Comparison of ENCODE assay signal across 8 cellular contexts in genomic region chr20:2103454-2104153, GRCh38. TPM values are rescaled to one million over a fixed set of nuclear protein-coding genes. Genes with fewer than 3 reads are reported as not detected.
DNase-seq lines count a peak whose midpoint lies in the region; ATAC-seq and TF ChIP-seq lines count a peak whose summit lies in the region.

No MANE protein-coding gene starts in this region.

- H3K4me3 ChIP-seq in GM12875 (ENCODE audit: low read depth, low read length): peak overlapping the region; percentile 67
- H3K4me3 ChIP-seq in esophagus (ENCODE audit: low read depth in 1 of 2, low read length in 2 of 2): peak overlapping the region; percentile 84 to 92
- H3K4me3 ChIP-seq in prostate gland: peak overlapping the region; percentile 83 to 99

- H3K27me3 ChIP-seq in esophagus (ENCODE audit: control insufficient read depth in 1 of 2, insufficient read depth in 2 of 2, low read length in 2 of 2) (no peaks in the 10 kb centered on the region), prostate gland (replicated peaks; ENCODE audit: insufficient read depth) (no peaks in the 10 kb centered on the region)

- H3K27ac ChIP-seq in esophagus (ENCODE audit: low read depth in 2 of 2, low read length in 1 of 2): peak overlapping the region; percentile 93 to 100
- H3K27ac ChIP-seq in prostate gland: peak overlapping the region; percentile 99

- peak; percentile 71 for DNase-seq in OCI-M1 (lab: John Stamatoyannopoulos, UW)
- no peak for DNase-seq in prostate gland (ENCODE audit: low spot score)
- no peak for DNase-seq in NCI-H1417 treated with DMSO at 0.1 percent for 48 hours (lab: John Stamatoyannopoulos, UW)
- no peak for DNase-seq in activated gamma-delta T cell (lab: John Stamatoyannopoulos, UW)
- DNase-seq in NCI-H2171 (lab: John Stamatoyannopoulos, UW): no peak

- TF ChIP-seq CTCF in GM12875 (IDR thresholded peaks at IDR 0.05; ENCODE audit: borderline replicate concordance, insufficient read depth, low read depth, low read length) (no peak), prostate gland (IDR thresholded peaks at IDR 0.05) (no peak)

- no peak for TF ChIP-seq POLR2A in prostate gland (IDR thresholded peaks at IDR 0.05)

- H3K4me1 ChIP-seq in esophagus (ENCODE audit: control insufficient read depth in 2 of 2, insufficient read depth in 2 of 2, low read length in 1 of 2) (peaks cover 2 to 8% of the 10 kb centered on the region in 2 donors), prostate gland (replicated peaks) (peaks cover 19% of the 10 kb centered on the region)

- ATAC-seq in GM18867 (IDR thresholded peaks at IDR 0.05; ENCODE audit: unreplicated experiment): no peak

- H3K36me3 ChIP-seq in esophagus (ENCODE audit: control insufficient read depth in 2 of 2, insufficient read depth in 2 of 2, low read length in 1 of 2) (no peaks in the 10 kb centered on the region), prostate gland (no peaks in the 10 kb centered on the region)

- H3K9me3 ChIP-seq in esophagus (ENCODE audit: control insufficient read depth in 2 of 2, insufficient read depth in 1 of 2, low read depth in 1 of 2, low read length in 1 of 2) (no peaks in the 10 kb centered on the region), prostate gland (no peaks in the 10 kb centered on the region)

- intact Hi-C loops in prostate gland (cut with DNase I): loop anchor here (5.0 to 10.0 kb wide), 3 partner anchors 206 to 561 kb away; partner anchors contain the start of genes IDH3B and SIRPA

- 3 to 4% methylated on average over 13 of the region's 13 CpGs for WGBS in esophagus, 2 donors
- 1% methylated on average over 13 of the region's 13 CpGs for WGBS in prostate gland

RNA-seq across cellular contexts. Expression of gene STK35, which starts 2.0 kb away (rescaled TPM):
- 1 to 10 TPM; 6.9 to 8.0 TPM for polyA plus RNA-seq in esophagus
- total RNA-seq in prostate gland: 10 to 100 TPM; 24.2 to 40.7 TPM
